Comparison of ENCODE assay signal across 21 cellular contexts in genomic region chr2:216346781-216347180, GRCh38. TPM values are rescaled to one million over a fixed set of nuclear protein-coding genes. Genes with fewer than 3 reads are reported as not detected.
A peak's percentile ranks its signal among the peaks of the same experiment; 100 is the strongest.
DNase-seq lines count a peak whose midpoint lies in the region; ATAC-seq, FAIRE-seq and TF ChIP-seq lines count a peak whose summit lies in the region.
"Had no signal": no experiment of that assay in that cellular context is flagged by ENCODE, and none has a peak within 500 bp of the region (broad histone marks: within the 10 kb centered on the region; RNA-seq: fewer than 3 reads in every experiment).

No MANE protein-coding gene starts in this region.

- H3K9me3 Mint-ChIP-seq in CD4-positive, CD25-positive, alpha-beta regulatory T cell, result peaks cover 0 to 2% (median 0%) of the 10 kb centered on the region in 7 donors
- no peaks in the 10 kb centered on the region for H3K9me3 Mint-ChIP-seq in activated naive CD8-positive, alpha-beta T cell (ENCODE audit: low read depth)
- no peaks in the 10 kb centered on the region for H3K9me3 Mint-ChIP-seq in T-helper 2 cell treated with Interferon-gamma antibody and Interleukin-4, amounts not matched to agents 5 μg/mL and 100 μg/mL, for 36 hours

- TF ChIP-seq POLR2A in GM12891 (IDR thresholded peaks at IDR 0.05; ENCODE audit: low read depth, low read length), result no peak

- no peaks in the 10 kb centered on the region for H3K36me3 ChIP-seq in CD4-positive, CD25-positive, alpha-beta regulatory T cell (ENCODE audit: control insufficient read depth, insufficient read depth, low read length)
- H3K36me3 ChIP-seq: stomach had no signal

- FAIRE-seq in GM12891 (lab: Jason Lieb, UNC), result peak; percentile 54
- FAIRE-seq: GM19239, TTC549 had no signal

- H3K4me1 Mint-ChIP-seq in CD4-positive, CD25-positive, alpha-beta regulatory T cell, result peaks cover 11 to 59% (median 38%) of the 10 kb centered on the region in 4 donors
- peaks cover 69% of the 10 kb centered on the region for H3K4me1 Mint-ChIP-seq in activated naive CD8-positive, alpha-beta T cell (ENCODE audit: low read depth)
- peaks cover 39% of the 10 kb centered on the region for H3K4me1 Mint-ChIP-seq in T-helper 2 cell treated with Interferon-gamma antibody and Interleukin-4, amounts not matched to agents 5 μg/mL and 100 μg/mL, for 36 hours (ENCODE audit: low read depth)

- no peak for ATAC-seq in CD4-positive, CD25-positive, alpha-beta regulatory T cell (ENCODE audit: low read depth in 2 of 2)
- ATAC-seq in foreskin keratinocyte, result no peak

- peak overlapping the region; percentile 1 to 78 (median 27) for H3K27ac Mint-ChIP-seq in CD4-positive, CD25-positive, alpha-beta regulatory T cell
- peak overlapping the region; percentile 87 for H3K27ac Mint-ChIP-seq in activated naive CD8-positive, alpha-beta T cell
- no peak overlapping the region for H3K27ac Mint-ChIP-seq in T-helper 2 cell treated with Interferon-gamma antibody and Interleukin-4, amounts not matched to agents 5 μg/mL and 100 μg/mL, for 36 hours
- H3K27ac Mint-ChIP-seq: activated CD4-positive, alpha-beta T cell treated with anti-CD3 and anti-CD28 coated beads, Interleukin-2, amount 10 ng/mL, durations not matched to agents 7 days and 5 days had no signal

- no peaks in the 10 kb centered on the region for H3K9me3 ChIP-seq in CD4-positive, CD25-positive, alpha-beta regulatory T cell (ENCODE audit: control insufficient read depth in 2 of 2, low read length in 2 of 2)
- H3K9me3 ChIP-seq: stomach had no signal

- H3K4me1 ChIP-seq in CD4-positive, CD25-positive, alpha-beta regulatory T cell (ENCODE audit: control insufficient read depth, insufficient read depth, low read length, poor library complexity, severe bottlenecking), result peaks cover 36% of the 10 kb centered on the region
- peaks cover 17% of the 10 kb centered on the region for H3K4me1 ChIP-seq in foreskin keratinocyte
- H3K4me1 ChIP-seq: stomach had no signal

- no peak overlapping the region for H3K4me3 ChIP-seq in CD4-positive, CD25-positive, alpha-beta regulatory T cell (ENCODE audit: low read depth, low read length)
- H3K4me3 ChIP-seq: stomach had no signal

- H3K36me3 Mint-ChIP-seq in CD4-positive, CD25-positive, alpha-beta regulatory T cell, result peaks cover 3% of the 10 kb centered on the region
- no peaks in the 10 kb centered on the region for H3K36me3 Mint-ChIP-seq in activated naive CD8-positive, alpha-beta T cell
- no peaks in the 10 kb centered on the region for H3K36me3 Mint-ChIP-seq in T-helper 2 cell treated with Interferon-gamma antibody and Interleukin-4, amounts not matched to agents 5 μg/mL and 100 μg/mL, for 36 hours (ENCODE audit: low read depth)

- no peak for TF ChIP-seq CTCF in foreskin keratinocyte (conservative IDR thresholded peaks at IDR 0.05)

- H3K27me3 ChIP-seq in CD4-positive, CD25-positive, alpha-beta regulatory T cell (ENCODE audit: control insufficient read depth, insufficient read depth, low read length), result no peaks in the 10 kb centered on the region
- no peaks in the 10 kb centered on the region for H3K27me3 ChIP-seq in foreskin keratinocyte

- H3K27ac ChIP-seq in CD4-positive, CD25-positive, alpha-beta regulatory T cell (ENCODE audit: insufficient read depth, low read length, poor library complexity, severe bottlenecking), result no peak overlapping the region
- no peak overlapping the region for H3K27ac ChIP-seq in foreskin keratinocyte
- H3K27ac ChIP-seq: stomach had no signal

- no peak overlapping the region for H3K4me3 Mint-ChIP-seq in CD4-positive, CD25-positive, alpha-beta regulatory T cell
- peak overlapping the region; percentile 51 for H3K4me3 Mint-ChIP-seq in activated naive CD8-positive, alpha-beta T cell
- H3K4me3 Mint-ChIP-seq in T-helper 2 cell treated with Interferon-gamma antibody and Interleukin-4, amounts not matched to agents 5 μg/mL and 100 μg/mL, for 36 hours, result no peak overlapping the region
- H3K4me3 Mint-ChIP-seq: activated CD4-positive, alpha-beta T cell treated with anti-CD3 and anti-CD28 coated beads, Interleukin-2, amount 10 ng/mL, durations not matched to agents 7 days and 5 days had no signal

- no peaks in the 10 kb centered on the region for H3K27me3 Mint-ChIP-seq in CD4-positive, CD25-positive, alpha-beta regulatory T cell
- no peaks in the 10 kb centered on the region for H3K27me3 Mint-ChIP-seq in activated naive CD8-positive, alpha-beta T cell
- H3K27me3 Mint-ChIP-seq in T-helper 2 cell treated with Interferon-gamma antibody and Interleukin-4, amounts not matched to agents 5 μg/mL and 100 μg/mL, for 36 hours (ENCODE audit: low read depth), result peaks cover 3% of the 10 kb centered on the region
- H3K27me3 Mint-ChIP-seq: activated CD4-positive, alpha-beta T cell treated with anti-CD3 and anti-CD28 coated beads, Interleukin-2, amount 10 ng/mL, durations not matched to agents 7 days and 5 days had no signal

- no peak for DNase-seq in CD4-positive, CD25-positive, alpha-beta regulatory T cell
- DNase-seq in GM12891 (ENCODE audit: insufficient read length, low spot score), result no peak
- DNase-seq in islet precursor cell, result peak; percentile 30
- no peak for DNase-seq in T-helper 2 cell treated with Interferon-gamma antibody and Interleukin-4, amounts not matched to agents 5 μg/mL and 100 μg/mL, for 36 hours (ENCODE audit: low spot score)
- DNase-seq in glomerular visceral epithelial cell (ENCODE audit: extremely low spot score), result no peak
- no peak for DNase-seq in foreskin keratinocyte
- DNase-seq in NCI-H2107 (lab: John Stamatoyannopoulos, UW), result no peak
- DNase-seq: activated CD4-positive, alpha-beta T cell treated with anti-CD3 and anti-CD28 coated beads, Interleukin-2, amount 10 ng/mL, durations not matched to agents 7 days and 5 days; amniotic stem cell; caudate nucleus; EL; H7; NCI-H1417; NCI-H524; occipital lobe; stomach; trophoblast cell had no signal

TF ChIP-seq in GM12891, 5 proteins besides CTCF, POLR2A, EP300 and RAD21:
- TF ChIP-seq SPI1 (IDR thresholded peaks at IDR 0.05; ENCODE audit: low read depth, low read length) (no peak), POLR2AphosphoS5 (IDR thresholded peaks at IDR 0.05; ENCODE audit: low read depth, low read length) (no peak), TAF1 (IDR thresholded peaks at IDR 0.05; ENCODE audit: low read depth, low read length) (no peak), PAX5 (IDR thresholded peaks at IDR 0.05; ENCODE audit: insufficient read depth, low read length, severe bottlenecking) (no peak), POU2F2 (IDR thresholded peaks at IDR 0.05; ENCODE audit: low read depth, low read length) (no peak)

RNA-seq across cellular contexts. Expression of gene MARCHF4, which starts 25.5 kb away (rescaled TPM):
- total RNA-seq in CD4-positive, CD25-positive, alpha-beta regulatory T cell, result not detected
- polyA plus RNA-seq in CD4-positive, CD25-positive, alpha-beta regulatory T cell, result not detected
- polyA plus RNA-seq in GM12891 (2012; ENCODE audit: low read depth, missing spikeins), result not detected
- total RNA-seq in foreskin keratinocyte, result 13.2 and 16.7 TPM in 2 replicates
- 13.1 and 14.9 TPM in 2 replicates for polyA plus RNA-seq in foreskin keratinocyte
- total RNA-seq: activated CD4-positive, alpha-beta T cell treated with anti-CD3 and anti-CD28 coated beads, Interleukin-2, amount 10 ng/mL, durations not matched to agents 7 days and 5 days; liver had no signal
- polyA plus RNA-seq: liver had no signal

Comparison
In these comparisons a context has a peak if more than half of its experiments do, and no peak if none do; other contexts are left out.
1. RNA of gene MARCHF4, which starts 25.5 kb away (total RNA-seq): 13.2 to 16.7 TPM in foreskin keratinocyte; not detected in CD4-positive, CD25-positive, alpha-beta regulatory T cell (single experiment); every median in the first group is over 10 times any median in the second.